Comparison of ENCODE assay signal across 11 cellular contexts in the genomic region with DNA sequence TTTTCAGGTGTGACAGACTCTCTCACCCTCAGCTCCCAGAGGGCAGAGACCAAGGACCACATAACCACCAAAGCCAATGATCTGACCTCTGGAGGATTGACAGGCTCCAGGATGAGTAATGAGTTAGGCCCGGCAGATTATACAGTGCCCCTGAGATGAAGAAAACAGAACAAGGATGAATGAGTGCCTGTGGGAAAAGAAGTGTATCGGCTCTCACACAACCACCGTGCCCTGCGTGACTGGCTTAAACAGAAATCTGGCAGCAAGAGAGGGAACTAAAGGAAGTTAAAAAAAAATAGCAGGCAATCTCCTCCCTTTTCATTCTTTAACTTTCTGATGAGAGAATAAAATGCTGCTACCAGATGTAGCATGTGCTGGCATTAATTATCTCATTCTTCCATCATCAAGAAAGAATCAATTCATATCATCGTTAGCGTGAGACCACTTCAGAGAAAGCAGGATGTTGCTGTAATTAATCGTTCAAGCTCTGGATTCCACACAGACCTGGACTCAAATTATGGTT.
A peak's percentile ranks its signal among the peaks of the same experiment; 100 is the strongest.
DNase-seq lines count a peak whose midpoint lies in the region; ATAC-seq and TF ChIP-seq lines count a peak whose summit lies in the region.
"Had no signal": no experiment of that assay in that cellular context is flagged by ENCODE, and none has a peak within 500 bp of the region (broad histone marks: within the 10 kb centered on the region; RNA-seq: fewer than 3 reads in every experiment).

No MANE protein-coding gene starts in this region.

- H3F3A ChIP-seq in Loucy (ENCODE audit: low read depth) = no peaks in the 10 kb centered on the region

- H2AFZ ChIP-seq in Loucy (ENCODE audit: low read length) = peak overlapping the region; percentile 35; the same call in 1 of the 2 replicates

- no peaks in the 10 kb centered on the region for H3K4me1 ChIP-seq in Loucy (ENCODE audit: insufficient read depth, low read length, poor library complexity, severe bottlenecking)

- H3K27me3 ChIP-seq in Loucy (ENCODE audit: insufficient read depth, low read length, poor library complexity, severe bottlenecking) = no peaks in the 10 kb centered on the region

- H4K20me1 ChIP-seq in Loucy (ENCODE audit: insufficient read depth, low read length, poor library complexity, severe bottlenecking) = no peaks in the 10 kb centered on the region

- ATAC-seq in GM21723 (IDR thresholded peaks at IDR 0.05; ENCODE audit: unreplicated experiment) (peak; percentile 42), GM19397 (IDR thresholded peaks at IDR 0.05; ENCODE audit: unreplicated experiment) (no peak)

- no peaks in the 10 kb centered on the region for H3K9me3 ChIP-seq in Loucy (ENCODE audit: insufficient read depth, low read depth, low read length)

- H3K79me2 ChIP-seq in Loucy (ENCODE audit: insufficient read depth, low read length) = no peaks in the 10 kb centered on the region

- H3K4me3 ChIP-seq in Loucy (ENCODE audit: low read length, poor library complexity, severe bottlenecking) = no peak overlapping the region
- no peak overlapping the region for H3K4me3 ChIP-seq in fibroblast of pulmonary artery (replicated peaks; ENCODE audit: low read depth, low read length)

- peak; percentile 17 for DNase-seq in AG08396 (ENCODE audit: low spot score)
- peak; percentile 80 for DNase-seq in fibroblast of pulmonary artery (ENCODE audit: low read depth)
- no peak for DNase-seq in DMS53 treated with DMSO at 0.1 percent for 48 hours (lab: John Stamatoyannopoulos, UW; ENCODE audit: unreplicated experiment)
- no peak for DNase-seq in NCI-H146 treated with DMSO at 0.1 percent for 48 hours (lab: John Stamatoyannopoulos, UW; ENCODE audit: unreplicated experiment)
- DNase-seq in GM13976 (ENCODE audit: low spot score) = no peak
- DNase-seq: activated CD4-positive, alpha-beta memory T cell treated with anti-CD3 and anti-CD28 coated beads for 36 hours; AML-193; OCI-M1 had no signal

- TF ChIP-seq CTCF in Loucy (conservative IDR thresholded peaks at IDR 0.05; ENCODE audit: low read length) (no peak), fibroblast of pulmonary artery (IDR thresholded peaks at IDR 0.05; ENCODE audit: low read length, missing control alignments) (no peak), GM13976 (IDR thresholded peaks at IDR 0.05; ENCODE audit: borderline replicate concordance, control extremely low read depth, extremely low read depth, insufficient read depth, missing control alignments) (no peak)

- no peaks in the 10 kb centered on the region for H3K36me3 ChIP-seq in Loucy (ENCODE audit: insufficient read depth, low read length)

- no peak overlapping the region for H3K9ac ChIP-seq in Loucy (ENCODE audit: low read depth, low read length, poor library complexity, severe bottlenecking)

- H3K4me2 ChIP-seq in Loucy (ENCODE audit: low read depth, low read length, poor library complexity, severe bottlenecking) = no peak overlapping the region

- in situ Hi-C loops in GM13976 (cut with MboI; ENCODE audit: low sequenced_read_pairs, unreplicated experiment) = loop anchor here (10.0 kb wide), 1 partner anchor 94 kb away; no protein-coding TSS in a partner anchor

- no peaks in the 10 kb centered on the region for H3K9me2 ChIP-seq in Loucy (replicated peaks; ENCODE audit: low read depth, low read length)

Comparison
In these comparisons a context has a peak if more than half of its experiments do, and no peak if none do; other contexts are left out.
1. DNase-seq: peak in AG08396 (single experiment) and fibroblast of pulmonary artery (single experiment); none in DMS53 treated with DMSO at 0.1 percent for 48 hours (single experiment), NCI-H146 treated with DMSO at 0.1 percent for 48 hours (single experiment) and GM13976 (single experiment).